In genomic region chr11:46681814-46682213, GRCh38 we compare ENCODE assay signal across 16 cellular contexts. TPM values are rescaled to one million over a fixed set of nuclear protein-coding genes. Genes with fewer than 3 reads are reported as not detected.
DNase-seq lines count a peak whose midpoint lies in the region; ATAC-seq and TF ChIP-seq lines count a peak whose summit lies in the region.
"Had no signal": no experiment of that assay in that cellular context is flagged by ENCODE, and none has a peak within 500 bp of the region (broad histone marks: within the 10 kb centered on the region; RNA-seq: fewer than 3 reads in every experiment).

No MANE protein-coding gene starts in this region.

- no peak overlapping the region for H2AK5ac ChIP-seq in neuronal stem cell (ENCODE audit: low read depth, low read length)

- H3K14ac ChIP-seq in neuronal stem cell (ENCODE audit: low read length): no peak overlapping the region

- H3K4me1 ChIP-seq in right cardiac atrium (ENCODE audit: control insufficient read depth, insufficient read depth, low read length): peaks cover 5% of the 10 kb centered on the region
- peaks cover 4 to 51% (median 40%) of the 10 kb centered on the region in 9 donors for H3K4me1 ChIP-seq in heart right ventricle
- H3K4me1 ChIP-seq in neuronal stem cell (ENCODE audit: control insufficient read depth in 2 of 2, insufficient read depth in 1 of 2, low read depth in 1 of 2, low read length in 2 of 2): no peaks in the 10 kb centered on the region
- H3K4me1 ChIP-seq: Caco-2 had no signal

- H3K27ac ChIP-seq in right cardiac atrium (ENCODE audit: low read length) (no peak overlapping the region), heart right ventricle (peak overlapping the region in 1 of 10 donors; percentile 6), dorsolateral prefrontal cortex (peak overlapping the region in 46 of 59 donors; percentile 4 to 97 (median 91)), neuronal stem cell (replicated peaks; ENCODE audit: low read length) (no peak overlapping the region)
- H3K27ac ChIP-seq: C4-2B had no signal

- TF ChIP-seq CTCF in heart right ventricle (IDR thresholded peaks at IDR 0.05) (no peak), dorsolateral prefrontal cortex (IDR thresholded peaks at IDR 0.05 in 54 of 56, conservative IDR thresholded peaks at IDR 0.05 in 2 of 56; ENCODE audit: low read depth in 1 of 56, partially characterized antibody in 56 of 56) (no peak)

- H3K4ac ChIP-seq in neuronal stem cell (ENCODE audit: low read length): no peak overlapping the region

- H3K36me3 ChIP-seq in heart right ventricle: peaks cover 5 to 99% (median 53%) of the 10 kb centered on the region in 9 donors
- H3K36me3 ChIP-seq in neuronal stem cell (replicated peaks in 1 of 2; ENCODE audit: control insufficient read depth in 2 of 2, insufficient read depth in 2 of 2, low read length in 2 of 2): peaks cover 23 to 54% of the 10 kb centered on the region in 2 donors

- H3K9ac ChIP-seq in neuronal stem cell (ENCODE audit: low read depth, low read length, poor library complexity): peak overlapping the region; percentile 30

- H3K23ac ChIP-seq in neuronal stem cell (ENCODE audit: low read depth, low read length, poor library complexity): no peak overlapping the region

- H3K79me1 ChIP-seq in neuronal stem cell (ENCODE audit: low read depth, low read length): peaks cover 3% of the 10 kb centered on the region

- DNase-seq in right cardiac atrium (peak in 2 of 3 donors; percentile 54 to 56), heart right ventricle (no peak), dorsolateral prefrontal cortex (no peak), neuronal stem cell (ENCODE audit: low spot score) (no peak), NCI-H2107 treated with DMSO at 0.1 percent for 48 hours (lab: John Stamatoyannopoulos, UW; ENCODE audit: unreplicated experiment) (no peak)
- DNase-seq: ACHN; AML-193; Caco-2; CD4-positive, alpha-beta T cell; H7; HFFc6 had no signal

- H3K4me3 ChIP-seq in right cardiac atrium (ENCODE audit: low read length): no peak overlapping the region
- H3K4me3 ChIP-seq in heart right ventricle: no peak overlapping the region
- no peak overlapping the region for H3K4me3 ChIP-seq in dorsolateral prefrontal cortex
- no peak overlapping the region for H3K4me3 ChIP-seq in neuronal stem cell (ENCODE audit: low read length in 2 of 2)
- H3K4me3 ChIP-seq: GM23338 had no signal

- no peak overlapping the region for H2AFZ ChIP-seq in neuronal stem cell (ENCODE audit: low read length)
- H2AFZ ChIP-seq: GM23338 had no signal

- intact Hi-C loops in right cardiac atrium (cut with DNase I): no loop called here
- intact Hi-C loops in heart right ventricle (cut with DNase I): no loop called here
- intact Hi-C loops in dorsolateral prefrontal cortex (cut with DNase I): no loop called here

- no peak overlapping the region for H2BK12ac ChIP-seq in neuronal stem cell (ENCODE audit: low read length)

- no peak for ATAC-seq in right cardiac atrium
- ATAC-seq in heart right ventricle: no peak
- no peak for ATAC-seq in HG03432 (IDR thresholded peaks at IDR 0.05; ENCODE audit: unreplicated experiment)
- no peak for ATAC-seq in HG03342 (IDR thresholded peaks at IDR 0.05; ENCODE audit: unreplicated experiment)
- ATAC-seq: GM23338, HCT116 had no signal

- no peak overlapping the region for H4K8ac ChIP-seq in neuronal stem cell (ENCODE audit: low read depth, low read length)

- H2BK120ac ChIP-seq in neuronal stem cell (ENCODE audit: low read depth, low read length): no peak overlapping the region

- H3K9me3 ChIP-seq in right cardiac atrium (ENCODE audit: control insufficient read depth, low read length) (no peaks in the 10 kb centered on the region), heart right ventricle (no peaks in the 10 kb centered on the region), neuronal stem cell (replicated peaks in 1 of 2; ENCODE audit: control insufficient read depth in 2 of 2, insufficient read depth in 1 of 2, low read depth in 1 of 2, low read length in 2 of 2) (no peaks in the 10 kb centered on the region)
- H3K9me3 ChIP-seq: Caco-2 had no signal

- no peak overlapping the region for H2BK5ac ChIP-seq in neuronal stem cell (ENCODE audit: low read length)

- H2BK15ac ChIP-seq in neuronal stem cell (ENCODE audit: low read length): no peak overlapping the region

- 91% methylated on average over 11 of the region's 11 CpGs for WGBS in right cardiac atrium
- WGBS in heart right ventricle, 2 donors: 93 to 94% methylated on average over 11 of the region's 11 CpGs
- no CpG with 5 or more reads among the region's 11 CpGs for WGBS in neuronal stem cell (ENCODE audit: extremely low coverage in 2 of 2, insufficient read length in 2 of 2, insufficient replicate concordance in 1 of 2), 2 donors

- H3K18ac ChIP-seq in neuronal stem cell (ENCODE audit: low read length): no peak overlapping the region

- no peak overlapping the region for H4K91ac ChIP-seq in neuronal stem cell (ENCODE audit: low read depth, low read length, poor library complexity)

- no peak overlapping the region for H3K4me2 ChIP-seq in neuronal stem cell (ENCODE audit: insufficient read depth, low read length, poor library complexity, severe bottlenecking)
- H3K4me2 ChIP-seq: GM23338 had no signal

- no peaks in the 10 kb centered on the region for H3K27me3 ChIP-seq in right cardiac atrium (ENCODE audit: control insufficient read depth, insufficient read depth)
- H3K27me3 ChIP-seq in heart right ventricle: no peaks in the 10 kb centered on the region
- H3K27me3 ChIP-seq in dorsolateral prefrontal cortex: no peaks in the 10 kb centered on the region
- no peaks in the 10 kb centered on the region for H3K27me3 ChIP-seq in neuronal stem cell (ENCODE audit: control insufficient read depth in 3 of 3, insufficient read depth in 3 of 3, low read depth in 1 of 3, low read length in 3 of 3)

RNA-seq across cellular contexts. Expression of gene ARHGAP1, which starts 18.6 kb away (rescaled TPM):
- 100 to 1,000 TPM; 101 to 112 (median 106) TPM for total RNA-seq in right cardiac atrium
- 53.4 TPM for polyA plus RNA-seq in right cardiac atrium
- 100 to 1,000 TPM in 7 of 10 donors, 10 to 100 TPM in 3; 59.0 to 268 (median 140) TPM for total RNA-seq in heart right ventricle
- polyA plus RNA-seq in heart right ventricle: 10 to 100 TPM; 28.4 to 38.7 TPM
- total RNA-seq in dorsolateral prefrontal cortex: 100 to 1,000 TPM in 13 of 120 experiments, 10 to 100 TPM in 107; 52.6 to 143 (median 80.0) TPM
- polyA plus RNA-seq in neuronal stem cell (2013, experiment 1 of 2): 14.9 TPM
- polyA plus RNA-seq in neuronal stem cell (2013, experiment 2 of 2): 16.1 TPM

RNA-seq across cellular contexts. Expression of gene ZNF408, which starts 19.0 kb away (rescaled TPM):
- 1 to 10 TPM; 5.8 to 8.8 (median 7.5) TPM for total RNA-seq in right cardiac atrium
- polyA plus RNA-seq in right cardiac atrium: 5.9 TPM
- 1 to 10 TPM; 5.0 to 8.9 (median 6.7) TPM for total RNA-seq in heart right ventricle
- 1 to 10 TPM; 6.2 to 6.7 TPM for polyA plus RNA-seq in heart right ventricle
- total RNA-seq in dorsolateral prefrontal cortex: 10 to 100 TPM in 20 of 120 experiments, 1 to 10 TPM in 100; 4.8 to 15.1 (median 8.4) TPM
- polyA plus RNA-seq in neuronal stem cell (2013, experiment 1 of 2): 4.8 TPM
- polyA plus RNA-seq in neuronal stem cell (2013, experiment 2 of 2): 5.0 TPM

RNA-seq across cellular contexts. Expression of gene F2, which starts 37.2 kb away (rescaled TPM):
- under 1 TPM in 1 of 4 donors, not detected in 3; 0.19 TPM for total RNA-seq in right cardiac atrium
- polyA plus RNA-seq in right cardiac atrium: not detected
- total RNA-seq in heart right ventricle: under 1 TPM in 2 of 10 donors, not detected in 8; 0.23 to 0.31 TPM
- polyA plus RNA-seq in heart right ventricle: under 1 TPM; 0.04 to 0.15 TPM
- 1 to 10 TPM in 10 of 120 experiments, under 1 TPM in 35, not detected in 75; 0.14 to 1.5 (median 0.67) TPM for total RNA-seq in dorsolateral prefrontal cortex
- polyA plus RNA-seq in neuronal stem cell (2013, experiment 1 of 2): not detected
- not detected for polyA plus RNA-seq in neuronal stem cell (2013, experiment 2 of 2)
- total RNA-seq: CD4-positive, alpha-beta T cell; H7; HFFc6 had no signal
- polyA plus RNA-seq: GM23338 had no signal

Comparison
In these comparisons a context has a peak if more than half of its experiments do, and no peak if none do; other contexts are left out.
1. DNase-seq: peak in right cardiac atrium (2 of 3); none in heart right ventricle (0 of 2), dorsolateral prefrontal cortex (0 of 10), neuronal stem cell (single experiment) and NCI-H2107 treated with DMSO at 0.1 percent for 48 hours (single experiment).
2. H3K27ac ChIP-seq: peak in dorsolateral prefrontal cortex (46 of 59); none in right cardiac atrium (single experiment) and neuronal stem cell (single experiment).